In the genomic region with DNA sequence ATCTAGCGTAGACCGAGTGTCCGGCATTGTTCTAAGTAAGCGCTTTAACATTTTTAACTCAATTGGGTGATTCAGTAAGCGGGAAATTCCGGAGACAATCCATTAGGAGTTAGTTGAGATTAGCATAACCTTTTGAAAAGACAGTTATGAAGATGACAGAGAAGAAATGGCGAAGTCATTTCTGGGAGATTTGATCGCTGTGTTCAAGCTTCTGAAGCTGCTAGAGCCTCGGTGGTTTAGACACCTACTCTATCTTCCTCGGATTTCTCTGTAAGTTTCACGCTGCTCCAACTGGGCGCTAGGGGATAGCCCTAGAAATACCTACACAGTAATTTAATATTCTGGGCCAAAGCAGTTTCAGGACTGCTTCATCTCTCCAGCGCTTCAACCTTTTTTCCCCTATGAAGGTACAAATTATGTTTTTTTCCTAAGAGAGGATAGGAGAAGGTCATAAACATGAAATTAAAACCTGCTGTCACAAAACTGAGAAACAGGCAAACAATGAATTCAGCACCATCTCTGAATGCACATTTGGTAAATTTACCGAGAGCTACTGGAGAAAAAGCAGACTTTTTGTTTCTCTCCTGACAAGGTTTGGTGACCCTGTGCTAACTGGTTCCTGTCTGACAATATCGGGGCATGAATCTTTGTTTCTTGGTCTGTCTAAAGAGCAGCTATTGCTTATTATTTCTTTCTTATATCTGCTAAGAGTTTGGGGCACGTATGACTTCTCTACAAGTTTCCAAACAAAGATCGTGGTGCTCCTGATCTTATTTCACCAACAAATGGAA, we compare ENCODE assay signal across 8 cellular contexts. TPM values are rescaled to one million over a fixed set of nuclear protein-coding genes. Genes with fewer than 3 reads are reported as not detected.
DNase-seq lines count a peak whose midpoint lies in the region; ATAC-seq and TF ChIP-seq lines count a peak whose summit lies in the region.

No MANE protein-coding gene starts in this region.

- peaks cover 42% of the 10 kb centered on the region for H3K4me1 Mint-ChIP-seq in T-helper 2 cell treated with Interferon-gamma antibody and Interleukin-4, amounts not matched to agents 5 μg/mL and 100 μg/mL, for 36 hours (ENCODE audit: low read depth)
- peaks cover 26 to 74% (median 61%) of the 10 kb centered on the region in 7 donors for H3K4me1 Mint-ChIP-seq in naive thymus-derived CD4-positive, alpha-beta T cell

- TF ChIP-seq CTCF in omental fat pad (IDR thresholded peaks at IDR 0.05) = no peak

- peak; percentile 45 for ATAC-seq in naive thymus-derived CD4-positive, alpha-beta T cell
- no peak for ATAC-seq in omental fat pad (ENCODE audit: low FRiP score)
- ATAC-seq in GM21447 (IDR thresholded peaks at IDR 0.05; ENCODE audit: unreplicated experiment) = no peak

- intact Hi-C loops in naive thymus-derived CD4-positive, alpha-beta T cell (cut with micrococcal nuclease) = loop anchor here (1.0 to 10.0 kb wide), 15 partner anchors 23 to 1504 kb away; a partner anchor contains a TSS

- H3K27ac ChIP-seq in KOPT-K1 (ENCODE audit: low read depth, low read length, poor library complexity, severe bottlenecking) = peak overlapping the region; percentile 0
- H3K27ac ChIP-seq in esophagus (ENCODE audit: low read depth in 2 of 2, low read length in 1 of 2) = peak overlapping the region; percentile 40 to 60
- H3K27ac ChIP-seq in naive thymus-derived CD4-positive, alpha-beta T cell (ENCODE audit: low read depth, low read length) = peak overlapping the region; percentile 18

- peak; percentile 11 for DNase-seq in GDM1 (lab: John Stamatoyannopoulos, UW)
- no peak for DNase-seq in T-helper 2 cell treated with Interferon-gamma antibody and Interleukin-4, amounts not matched to agents 5 μg/mL and 100 μg/mL, for 36 hours (ENCODE audit: low spot score)
- DNase-seq in naive thymus-derived CD4-positive, alpha-beta T cell = peak in 5 of 9 donors; percentile 24 to 52 (median 40)
- no peak for DNase-seq in omental fat pad (ENCODE audit: low spot score)
- no peak for DNase-seq in NCI-H345 (lab: John Stamatoyannopoulos, UW)

- no peaks in the 10 kb centered on the region for H3K9me3 Mint-ChIP-seq in T-helper 2 cell treated with Interferon-gamma antibody and Interleukin-4, amounts not matched to agents 5 μg/mL and 100 μg/mL, for 36 hours
- H3K9me3 Mint-ChIP-seq in naive thymus-derived CD4-positive, alpha-beta T cell = peaks cover 0 to 15% (median 3%) of the 10 kb centered on the region in 11 donors

- H3K9me3 ChIP-seq in KOPT-K1 (ENCODE audit: insufficient read depth, low read length, poor library complexity, severe bottlenecking) (no peaks in the 10 kb centered on the region), esophagus (ENCODE audit: control insufficient read depth in 2 of 2, insufficient read depth in 1 of 2, low read depth in 1 of 2, low read length in 1 of 2) (no peaks in the 10 kb centered on the region)
- no peaks in the 10 kb centered on the region for H3K9me3 ChIP-seq in naive thymus-derived CD4-positive, alpha-beta T cell (ENCODE audit: control insufficient read depth in 2 of 3, low read length in 3 of 3)

- H3K36me3 Mint-ChIP-seq in T-helper 2 cell treated with Interferon-gamma antibody and Interleukin-4, amounts not matched to agents 5 μg/mL and 100 μg/mL, for 36 hours (ENCODE audit: low read depth) = peaks cover 8% of the 10 kb centered on the region
- H3K36me3 Mint-ChIP-seq in naive thymus-derived CD4-positive, alpha-beta T cell = peaks cover 0 to 6% (median 3%) of the 10 kb centered on the region in 5 donors

- peak overlapping the region; percentile 83 for H3K27ac Mint-ChIP-seq in T-helper 2 cell treated with Interferon-gamma antibody and Interleukin-4, amounts not matched to agents 5 μg/mL and 100 μg/mL, for 36 hours
- H3K27ac Mint-ChIP-seq in naive thymus-derived CD4-positive, alpha-beta T cell = peak overlapping the region; percentile 59 to 100 (median 97)

- CTCF ChIA-PET in naive thymus-derived CD4-positive, alpha-beta T cell (lab: Charles Lee) = interaction anchor here (5.4 kb wide), 1 partner anchor 145 kb away, joined by 23 read pairs; no protein-coding TSS in a partner anchor

- H3K4me3 Mint-ChIP-seq in T-helper 2 cell treated with Interferon-gamma antibody and Interleukin-4, amounts not matched to agents 5 μg/mL and 100 μg/mL, for 36 hours = peak overlapping the region; percentile 88
- H3K4me3 Mint-ChIP-seq in naive thymus-derived CD4-positive, alpha-beta T cell = peak overlapping the region; percentile 85 to 100 (median 92)

- peaks cover 0 to 3% of the 10 kb centered on the region in 2 donors for H3K27me3 ChIP-seq in esophagus (ENCODE audit: control insufficient read depth in 1 of 2, insufficient read depth in 2 of 2, low read length in 2 of 2)
- H3K27me3 ChIP-seq in naive thymus-derived CD4-positive, alpha-beta T cell (ENCODE audit: control insufficient read depth in 2 of 2, insufficient read depth in 2 of 2, low read length in 2 of 2) = no peaks in the 10 kb centered on the region

- WGBS in esophagus, 2 donors = 9 to 12% methylated on average over 17 of the region's 17 CpGs

- POLR2A ChIA-PET in naive thymus-derived CD4-positive, alpha-beta T cell (lab: Charles Lee) = interaction anchor here (0.6 to 2.1 kb wide), 6 partner anchors 11 to 145 kb away, joined by 3 to 9 read pairs (median 6); no protein-coding TSS in a partner anchor

- peaks cover 45% of the 10 kb centered on the region for H3K27me3 Mint-ChIP-seq in T-helper 2 cell treated with Interferon-gamma antibody and Interleukin-4, amounts not matched to agents 5 μg/mL and 100 μg/mL, for 36 hours (ENCODE audit: low read depth)
- H3K27me3 Mint-ChIP-seq in naive thymus-derived CD4-positive, alpha-beta T cell = peaks cover 9 to 57% (median 33%) of the 10 kb centered on the region in 5 donors

- H3K36me3 ChIP-seq in KOPT-K1 (ENCODE audit: insufficient read depth, low read length) (no peaks in the 10 kb centered on the region), esophagus (ENCODE audit: control insufficient read depth in 2 of 2, insufficient read depth in 2 of 2, low read length in 1 of 2) (no peaks in the 10 kb centered on the region)
- no peaks in the 10 kb centered on the region for H3K36me3 ChIP-seq in naive thymus-derived CD4-positive, alpha-beta T cell (ENCODE audit: control insufficient read depth in 2 of 3, insufficient read depth in 3 of 3, low read length in 3 of 3)

- no peaks in the 10 kb centered on the region for H3K4me1 ChIP-seq in esophagus (ENCODE audit: control insufficient read depth in 2 of 2, insufficient read depth in 2 of 2, low read length in 1 of 2)
- H3K4me1 ChIP-seq in naive thymus-derived CD4-positive, alpha-beta T cell (ENCODE audit: control insufficient read depth in 2 of 2, insufficient read depth in 2 of 2, low read length in 2 of 2) = peaks cover 7 to 13% of the 10 kb centered on the region in 2 donors

- H3K4me3 ChIP-seq in esophagus (ENCODE audit: low read depth in 1 of 2, low read length in 2 of 2) = peak overlapping the region in 1 of 2 donors; percentile 58
- H3K4me3 ChIP-seq in naive thymus-derived CD4-positive, alpha-beta T cell (ENCODE audit: low read length) = peak overlapping the region; percentile 99

RNA-seq across cellular contexts. Expression of a gene that starts 22.4 kb away (rescaled TPM):
- 1 to 10 TPM in 1 of 2 donors, under 1 TPM in 1; 0.46 to 1.2 TPM for polyA plus RNA-seq in esophagus
- total RNA-seq in naive thymus-derived CD4-positive, alpha-beta T cell = under 1 TPM; 0.22 to 0.73 (median 0.57) TPM
- under 1 TPM; 0.08 to 0.47 TPM for polyA plus RNA-seq in naive thymus-derived CD4-positive, alpha-beta T cell
- 1 to 10 TPM in 1 of 4 donors, under 1 TPM in 3; 0.36 to 1.9 (median 0.59) TPM for total RNA-seq in omental fat pad

RNA-seq across cellular contexts. Expression of a gene that starts 58.9 kb away (rescaled TPM):
- 10 to 100 TPM; 13.3 to 15.8 TPM for polyA plus RNA-seq in esophagus
- total RNA-seq in naive thymus-derived CD4-positive, alpha-beta T cell = 10 to 100 TPM; 22.9 to 93.9 (median 67.5) TPM
- polyA plus RNA-seq in naive thymus-derived CD4-positive, alpha-beta T cell = 10 to 100 TPM; 53.0 to 82.2 TPM
- 10 to 100 TPM; 37.0 to 75.2 (median 58.4) TPM for total RNA-seq in omental fat pad

Comparison
In these comparisons a context has a peak if more than half of its experiments do, and no peak if none do; other contexts are left out.
1. DNase-seq: peak in GDM1 (single experiment) and naive thymus-derived CD4-positive, alpha-beta T cell (5 of 9); none in T-helper 2 cell treated with Interferon-gamma antibody and Interleukin-4, amounts not matched to agents 5 μg/mL and 100 μg/mL, for 36 hours (single experiment), omental fat pad (single experiment) and NCI-H345 (single experiment).
2. H3K27ac ChIP-seq: peak in every context shown above with its lines; median percentile 50 in esophagus; 18 in naive thymus-derived CD4-positive, alpha-beta T cell; 0 in KOPT-K1.